In genomic region chr7:129073204-129073603, GRCh38 we compare ENCODE assay signal across 21 cellular contexts. TPM values are rescaled to one million over a fixed set of nuclear protein-coding genes. Genes with fewer than 3 reads are reported as not detected.
DNase-seq lines count a peak whose midpoint lies in the region; ATAC-seq, FAIRE-seq and TF ChIP-seq lines count a peak whose summit lies in the region.
"Had no signal": no experiment of that assay in that cellular context is flagged by ENCODE, and none has a peak within 500 bp of the region (broad histone marks: within the 10 kb centered on the region; RNA-seq: fewer than 3 reads in every experiment).

No MANE protein-coding gene starts in this region.

- H3K27ac ChIP-seq in right atrium auricular region, result no peak overlapping the region
- H3K27ac ChIP-seq in right cardiac atrium (ENCODE audit: low read length), result no peak overlapping the region
- no peak overlapping the region for H3K27ac ChIP-seq in GM12878 (ENCODE audit: control insufficient read depth, insufficient read depth)
- H3K27ac ChIP-seq in spleen, result peak overlapping the region in 7 of 8 donors; percentile 54 to 89 (median 81)

- ATAC-seq in right cardiac atrium, result no peak
- peak; percentile 38; the same call in 2 of the 3 replicates for ATAC-seq in GM12878
- no peak for ATAC-seq in HG03196 (IDR thresholded peaks at IDR 0.05; ENCODE audit: unreplicated experiment)
- ATAC-seq: Right ventricle myocardium inferior had no signal

- H3F3A ChIP-seq in Loucy (ENCODE audit: low read depth), result no peaks in the 10 kb centered on the region

- no peak overlapping the region for H3K4me2 ChIP-seq in Loucy (ENCODE audit: low read depth, low read length, poor library complexity, severe bottlenecking)
- no peak overlapping the region for H3K4me2 ChIP-seq in GM12878 (ENCODE audit: control insufficient read depth, insufficient read depth)

- no peak for TF ChIP-seq RAD21 in GM12878 (IDR thresholded peaks at IDR 0.05; ENCODE audit: insufficient read depth, low read depth, low read length)

- H3K4me1 ChIP-seq in right atrium auricular region, result no peaks in the 10 kb centered on the region
- H3K4me1 ChIP-seq in right cardiac atrium (ENCODE audit: control insufficient read depth, insufficient read depth, low read length), result no peaks in the 10 kb centered on the region
- peaks cover 17% of the 10 kb centered on the region for H3K4me1 ChIP-seq in Loucy (ENCODE audit: insufficient read depth, low read length, poor library complexity, severe bottlenecking)
- H3K4me1 ChIP-seq in GM12878 (ENCODE audit: control insufficient read depth, insufficient read depth, low read length), result peaks cover 22% of the 10 kb centered on the region
- H3K4me1 ChIP-seq in spleen, result peaks cover 0 to 29% (median 0%) of the 10 kb centered on the region in 6 donors

- RAD21 ChIA-PET in GM12878 (lab: Charles Lee; ENCODE audit: unreplicated experiment), result interaction anchor here (1.1 to 2.0 kb wide), 2 partner anchors 8 to 18 kb away, joined by 4 to 7 read pairs; no protein-coding TSS in a partner anchor

- no peaks in the 10 kb centered on the region for H3K79me2 ChIP-seq in Loucy (ENCODE audit: insufficient read depth, low read length)
- no peaks in the 10 kb centered on the region for H3K79me2 ChIP-seq in GM12878 (ENCODE audit: control insufficient read depth, insufficient read depth, low read length)

- intact Hi-C loops in right cardiac atrium (cut with DNase I), result no loop called here
- intact Hi-C loops in GM12878 (cut with micrococcal nuclease; ENCODE audit: unreplicated experiment), result no loop called here
- intact Hi-C loops in spleen (cut with DNase I; ENCODE audit: low total_unique reads), result no loop called here

- DNase-seq in right atrium auricular region (ENCODE audit: low spot score) (peak; percentile 28), right cardiac atrium (no peak), GM12878 (ENCODE audit: low read depth, low spot score) (no peak), spleen (no peak), middle frontal gyrus (ENCODE audit: extremely low spot score, low spot score) (no peak), COLO829 (ENCODE audit: low spot score) (no peak)
- DNase-seq: 8988T, COR-L47, DMS 273 treated with DMSO at 0.1 percent for 48 hours, DMS79 treated with DMSO at 0.1 percent for 48 hours, KG1, NCI-H1417, NCI-H2081 treated with DMSO at 0.1 percent for 48 hours, NCI-H2171 treated with DMSO at 0.1 percent for 48 hours, NCI-H524 treated with DMSO at 0.1 percent for 48 hours, NCI-H82, OCI-M1, SW 1271 had no signal

- no TSS peak for BruUV-seq in GM12878 (replicated peaks; lab: Mats Ljungman, UMichigan)

- no peaks in the 10 kb centered on the region for H3K27me3 ChIP-seq in right atrium auricular region
- H3K27me3 ChIP-seq in right cardiac atrium (ENCODE audit: control insufficient read depth, insufficient read depth), result no peaks in the 10 kb centered on the region
- no peaks in the 10 kb centered on the region for H3K27me3 ChIP-seq in Loucy (ENCODE audit: insufficient read depth, low read length, poor library complexity, severe bottlenecking)
- no peaks in the 10 kb centered on the region for H3K27me3 ChIP-seq in GM12878 (replicated peaks in 1 of 2; ENCODE audit: control insufficient read depth in 2 of 2, insufficient read depth in 2 of 2, low read length in 1 of 2)
- peaks cover 0 to 9% (median 0%) of the 10 kb centered on the region in 7 donors for H3K27me3 ChIP-seq in spleen (replicated peaks in 1 of 7)

- SMC1A ChIA-PET in GM12878 (lab: Charles Lee; ENCODE audit: uncharacterized antibody, unreplicated experiment), result interaction anchor here (0.7 to 1.7 kb wide), 2 partner anchors 9 to 78 kb away, joined by 3 to 11 read pairs; no protein-coding TSS in a partner anchor

- TF ChIP-seq CTCF in right atrium auricular region (IDR thresholded peaks at IDR 0.05) (no peak), Loucy (conservative IDR thresholded peaks at IDR 0.05; ENCODE audit: low read length) (no peak), GM12878 (IDR thresholded peaks at IDR 0.05 in 2 of 3, conservative IDR thresholded peaks at IDR 0.05 in 1 of 3; ENCODE audit: control insufficient read depth in 2 of 3, extremely low read depth in 1 of 3, insufficient read depth in 1 of 3, low read depth in 3 of 3, low read length in 3 of 3) (no peak), spleen (IDR thresholded peaks at IDR 0.05 in 8 of 11, conservative IDR thresholded peaks at IDR 0.05 in 3 of 11) (no peak)

- TF ChIP-seq POLR2A in GM12878 (IDR thresholded peaks at IDR 0.05; ENCODE audit: low read depth, low read length) (no peak), spleen (IDR thresholded peaks at IDR 0.05) (no peak)

- H3K9me2 ChIP-seq in Loucy (replicated peaks; ENCODE audit: low read depth, low read length), result no peaks in the 10 kb centered on the region

- CTCF ChIA-PET in GM12878 (lab: Yijun Ruan, JAX), result interaction anchor here (1.1 kb wide), 2 partner anchors 8 to 9 kb away, joined by 3 read pairs; no protein-coding TSS in a partner anchor

- TF ChIP-seq EP300 in GM12878 (IDR thresholded peaks at IDR 0.05; ENCODE audit: borderline replicate concordance in 1 of 2, control insufficient read depth in 1 of 2, low read depth in 2 of 2, low read length in 2 of 2), result no peak

- in situ Hi-C loops in GM12878 (cut with MboI), result no loop called here

- WGBS in right cardiac atrium, result 97% methylated on average over 1 of the region's 1 CpG
- 96% methylated on average over 1 of the region's 1 CpG for WGBS in GM12878 (ENCODE audit: insufficient coverage, insufficient replicate concordance, low lambda C conversion rate, missing lambda C conversion rate)
- WGBS in spleen, 5 donors, result 93 to 97% (median 97%) methylated on average over 1 of the region's 1 CpG

- H3K9me3 ChIP-seq in right atrium auricular region (no peaks in the 10 kb centered on the region), right cardiac atrium (ENCODE audit: control insufficient read depth, low read length) (no peaks in the 10 kb centered on the region), Loucy (ENCODE audit: insufficient read depth, low read depth, low read length) (no peaks in the 10 kb centered on the region), GM12878 (replicated peaks; ENCODE audit: control insufficient read depth, insufficient read depth, low read length) (no peaks in the 10 kb centered on the region; the same call in 1 of the 3 replicates), spleen (no peaks in the 10 kb centered on the region)

- H3K9ac ChIP-seq in Loucy (ENCODE audit: low read depth, low read length, poor library complexity, severe bottlenecking) (no peak overlapping the region), GM12878 (ENCODE audit: control insufficient read depth, insufficient read depth, low read length) (no peak overlapping the region)

- H3K4me3 ChIP-seq in right atrium auricular region (no peak overlapping the region), right cardiac atrium (ENCODE audit: low read length) (no peak overlapping the region), Loucy (ENCODE audit: low read length, poor library complexity, severe bottlenecking) (no peak overlapping the region), GM12878 (no peak overlapping the region), spleen (peak overlapping the region in 1 of 8 donors; percentile 13)

- FAIRE-seq in GM12878 (lab: Jason Lieb, UNC), result no peak

- POLR2A ChIA-PET in GM12878 (lab: Charles Lee), result interaction anchor here (1.2 kb wide), 1 partner anchor 9 kb away, joined by 4 read pairs; no protein-coding TSS in a partner anchor

- H4K20me1 ChIP-seq in Loucy (ENCODE audit: insufficient read depth, low read length, poor library complexity, severe bottlenecking) (no peaks in the 10 kb centered on the region), GM12878 (ENCODE audit: control insufficient read depth, insufficient read depth) (no peaks in the 10 kb centered on the region)

- 0 out of 2 replicates have a peak overlapping the region, but pooled peaks have one; percentile 55 for H2AFZ ChIP-seq in Loucy (ENCODE audit: low read length)
- H2AFZ ChIP-seq in GM12878 (ENCODE audit: control insufficient read depth, low read depth, low read length), result no peak overlapping the region

- H3K36me3 ChIP-seq in right atrium auricular region, result no peaks in the 10 kb centered on the region
- H3K36me3 ChIP-seq in Loucy (ENCODE audit: insufficient read depth, low read length), result no peaks in the 10 kb centered on the region
- H3K36me3 ChIP-seq in GM12878 (ENCODE audit: control insufficient read depth in 2 of 2, insufficient read depth in 2 of 2, low read length in 1 of 2), result no peaks in the 10 kb centered on the region
- no peaks in the 10 kb centered on the region for H3K36me3 ChIP-seq in spleen

RNA-seq across cellular contexts. Expression of gene TNPO3, which starts 18.3 kb away (rescaled TPM):
- total RNA-seq in right atrium auricular region (10 to 100 TPM; 23.5 to 23.6 TPM), right cardiac atrium (10 to 100 TPM; 23.0 to 29.5 (median 27.2) TPM), GM12878 (2014; rRNA removed) (72.7 and 77.4 TPM in 2 replicates), GM12878 (2014; rRNA removed; fragmentation: Illumina TruSeq; extraction: Trizol) (64.3 and 64.5 TPM in 2 replicates), GM12878 (2021) (63.0 and 67.6 TPM in 2 replicates), spleen (10 to 100 TPM; 32.6 to 49.0 (median 39.6) TPM)
- polyA plus RNA-seq in right cardiac atrium (12.2 TPM), GM12878 (2011; rRNA removed) (46.6 and 56.7 TPM in 2 replicates), GM12878 (2014; fragmentation: Illumina TruSeq; extraction: Trizol) (68.7 and 68.9 TPM in 2 replicates), GM12878 (2014; fragmentation: Nextera tagmentation; extraction: Ambion mirVana) (10 to 100 TPM; 17.6 to 23.5 TPM), GM12878 (2014; rRNA removed) (52.4 and 57.4 TPM in 2 replicates), GM12878 (2016; fragmentation: Nextera tagmentation; extraction: Ambion mirVana) (10 to 100 TPM; 84.5 to 91.8 TPM), spleen (10 to 100 TPM; 11.2 to 14.3 (median 13.1) TPM)
- total RNA-seq in GM12878 (2013; cell fraction: nucleolus; rRNA removed), result 77.5 and 79.6 TPM in 2 replicates
- polyA plus RNA-seq in GM12878 (2011; ENCODE audit: low read depth), result 34.8 TPM
- polyA plus RNA-seq in GM12878 (2011; cell fraction: cytosol; rRNA removed), result 59.9 and 67.6 TPM in 2 replicates
- polyA plus RNA-seq in GM12878 (2011; cell fraction: nucleus; rRNA removed), result 46.9 and 53.0 TPM in 2 replicates
- 40.9 and 46.9 TPM in 2 replicates for polyA plus RNA-seq in GM12878 (2012)
- 99.0 and 133 TPM in 2 replicates for polyA minus RNA-seq in GM12878 (2011; rRNA and poly(A)+ RNA removed)
- polyA minus RNA-seq in GM12878 (2011; cell fraction: cytosol; rRNA and poly(A)+ RNA removed), result 27.8 and 31.8 TPM in 2 replicates
- 36.3 and 44.6 TPM in 2 replicates for polyA minus RNA-seq in GM12878 (2011; cell fraction: nucleus; rRNA and poly(A)+ RNA removed)

Comparison
In these comparisons a context has a peak if more than half of its experiments do, and no peak if none do; other contexts are left out.
1. H3K27ac ChIP-seq: peak in spleen (7 of 8); none in right atrium auricular region (0 of 2), right cardiac atrium (single experiment) and GM12878 (single experiment).